20 cellular contexts compared by ENCODE assay signal in the genomic region with DNA sequence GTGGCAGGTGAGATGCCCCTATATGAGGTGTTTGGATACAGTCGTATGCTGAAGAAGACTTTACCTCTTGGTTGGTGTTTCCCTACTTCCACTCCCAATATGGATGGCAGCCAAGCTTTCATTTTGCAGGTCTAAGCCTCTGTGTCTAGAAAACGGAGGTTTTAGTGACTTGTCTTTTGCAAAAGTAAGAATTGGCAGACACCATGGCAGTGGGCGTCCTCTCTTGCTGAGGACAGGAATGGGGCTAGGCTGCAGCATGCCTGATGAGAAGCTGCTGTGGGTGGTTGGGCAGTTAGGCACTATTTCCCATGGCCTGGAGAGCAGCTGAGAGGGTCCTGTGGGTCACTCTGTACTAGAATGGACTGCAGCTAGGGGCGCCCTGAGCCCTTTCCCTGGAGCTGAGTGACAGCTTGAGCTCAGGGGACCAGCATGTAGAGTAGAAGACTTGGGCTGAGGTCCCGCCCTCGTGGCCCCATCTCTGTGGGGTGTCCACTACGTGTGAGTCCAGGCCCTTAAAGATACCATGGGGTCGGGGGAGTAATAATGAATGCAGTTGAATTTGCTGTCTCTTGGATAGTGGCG.
DNase-seq lines count a peak whose midpoint lies in the region; ATAC-seq and TF ChIP-seq lines count a peak whose summit lies in the region.
"Had no signal": no experiment of that assay in that cellular context is flagged by ENCODE, and none has a peak within 500 bp of the region (broad histone marks: within the 10 kb centered on the region; RNA-seq: fewer than 3 reads in every experiment).

No MANE protein-coding gene starts in this region.

- no peak overlapping the region for H3K27ac Mint-ChIP-seq in CD8-positive, alpha-beta T cell
- H3K27ac Mint-ChIP-seq: CD4-positive, alpha-beta T cell had no signal

- no peak overlapping the region for H2BK15ac ChIP-seq in neuronal stem cell (ENCODE audit: low read length)

- H3K4me1 Mint-ChIP-seq in CD8-positive, alpha-beta T cell (ENCODE audit: low read depth), result peaks cover 4% of the 10 kb centered on the region

- no peaks in the 10 kb centered on the region for H4K20me1 ChIP-seq in Loucy (ENCODE audit: insufficient read depth, low read length, poor library complexity, severe bottlenecking)

- no peaks in the 10 kb centered on the region for H3K79me1 ChIP-seq in neuronal stem cell (ENCODE audit: low read depth, low read length)

- WGBS in neuronal stem cell (ENCODE audit: extremely low coverage in 2 of 2, insufficient read length in 2 of 2, insufficient replicate concordance in 1 of 2), 2 donors, result no CpG with 5 or more reads among the region's 9 CpGs

- DNase-seq in H7, result peak; percentile 75
- DNase-seq in iPS-NIHi7 (ENCODE audit: extremely low spot score), result peak; percentile 65
- DNase-seq in neuronal stem cell (ENCODE audit: low spot score), result no peak
- no peak for DNase-seq in CD8-positive, alpha-beta T cell
- no peak for DNase-seq in cortex of kidney (lab: John Stamatoyannopoulos, UW)
- no peak for DNase-seq in glomerular visceral epithelial cell (ENCODE audit: extremely low spot score)
- no peak for DNase-seq in stimulated activated CD4-positive, alpha-beta T cell treated with anti-CD3 and anti-CD28 coated beads, Interleukin-4, amount 100 ng/mL, for 24 hours
- DNase-seq: CD4-positive, alpha-beta T cell; DMS79 treated with DMSO at 0.1 percent for 48 hours; KBM-7; MV-4-11; NCI-H187; NCI-H2107; NCI-H510A; NCI-H748 treated with DMSO at 0.1 percent for 48 hours; SHP77 treated with DMSO at 0.1 percent for 48 hours; SK-N-SH had no signal

- no peak overlapping the region for H3K18ac ChIP-seq in neuronal stem cell (ENCODE audit: low read length)

- H3K27me3 Mint-ChIP-seq in CD8-positive, alpha-beta T cell (ENCODE audit: low read depth), result peaks cover 38% of the 10 kb centered on the region

- H3K9ac ChIP-seq in Loucy (ENCODE audit: low read depth, low read length, poor library complexity, severe bottlenecking) (no peak overlapping the region), neuronal stem cell (ENCODE audit: low read depth, low read length, poor library complexity) (no peak overlapping the region)
- H3K9ac ChIP-seq: SK-N-SH had no signal

- H3K9me2 ChIP-seq in Loucy (replicated peaks; ENCODE audit: low read depth, low read length), result no peaks in the 10 kb centered on the region
- H3K9me2 ChIP-seq: SK-N-SH had no signal

- no peak overlapping the region for H2BK5ac ChIP-seq in neuronal stem cell (ENCODE audit: low read length)

- POLR2A ChIA-PET in CD8-positive, alpha-beta T cell (lab: Charles Lee), result no interaction called here

- H3K27me3 ChIP-seq in H7 (ENCODE audit: control insufficient read depth, insufficient read depth, low read length), result no peaks in the 10 kb centered on the region
- no peaks in the 10 kb centered on the region for H3K27me3 ChIP-seq in Loucy (ENCODE audit: insufficient read depth, low read length, poor library complexity, severe bottlenecking)
- H3K27me3 ChIP-seq in neuronal stem cell (ENCODE audit: control insufficient read depth in 3 of 3, insufficient read depth in 3 of 3, low read depth in 1 of 3, low read length in 3 of 3), result no peaks in the 10 kb centered on the region
- H3K27me3 ChIP-seq in CD8-positive, alpha-beta T cell (ENCODE audit: insufficient read depth, low read length), result peaks cover 4% of the 10 kb centered on the region

- no peak overlapping the region for H2BK120ac ChIP-seq in neuronal stem cell (ENCODE audit: low read depth, low read length)

- H3K4me3 Mint-ChIP-seq in CD8-positive, alpha-beta T cell, result no peak overlapping the region
- H3K4me3 Mint-ChIP-seq: CD4-positive, alpha-beta T cell had no signal

- no peak overlapping the region for H2AFZ ChIP-seq in Loucy (ENCODE audit: low read length)
- no peak overlapping the region for H2AFZ ChIP-seq in neuronal stem cell (ENCODE audit: low read length)

- H3K14ac ChIP-seq in neuronal stem cell (ENCODE audit: low read length), result no peak overlapping the region

- H4K8ac ChIP-seq in neuronal stem cell (ENCODE audit: low read depth, low read length), result no peak overlapping the region

- no peak overlapping the region for H3K4me2 ChIP-seq in Loucy (ENCODE audit: low read depth, low read length, poor library complexity, severe bottlenecking)
- H3K4me2 ChIP-seq in neuronal stem cell (ENCODE audit: insufficient read depth, low read length, poor library complexity, severe bottlenecking), result no peak overlapping the region
- H3K4me2 ChIP-seq: A549, SK-N-SH had no signal

- H3K9me3 ChIP-seq in Loucy (ENCODE audit: insufficient read depth, low read depth, low read length), result no peaks in the 10 kb centered on the region
- H3K9me3 ChIP-seq in neuronal stem cell (replicated peaks in 1 of 2; ENCODE audit: control insufficient read depth in 2 of 2, insufficient read depth in 1 of 2, low read depth in 1 of 2, low read length in 2 of 2), result no peaks in the 10 kb centered on the region
- H3K9me3 ChIP-seq in CD8-positive, alpha-beta T cell (ENCODE audit: low read length), result no peaks in the 10 kb centered on the region
- H3K9me3 ChIP-seq: SK-N-SH had no signal

- H3K36me3 ChIP-seq in H7 (replicated peaks; ENCODE audit: control insufficient read depth, insufficient read depth, low read length) (no peaks in the 10 kb centered on the region), Loucy (ENCODE audit: insufficient read depth, low read length) (no peaks in the 10 kb centered on the region), neuronal stem cell (replicated peaks in 1 of 2; ENCODE audit: control insufficient read depth in 2 of 2, insufficient read depth in 2 of 2, low read length in 2 of 2) (no peaks in the 10 kb centered on the region)
- no peaks in the 10 kb centered on the region for H3K36me3 ChIP-seq in CD8-positive, alpha-beta T cell (ENCODE audit: insufficient read depth, low read length)

- no peak for ATAC-seq in CD8-positive, alpha-beta T cell
- ATAC-seq: HCT116 had no signal

- no peaks in the 10 kb centered on the region for H3K36me3 Mint-ChIP-seq in CD8-positive, alpha-beta T cell

- CTCF ChIA-PET in CD8-positive, alpha-beta T cell (lab: Charles Lee), result no interaction called here

- H3K4me1 ChIP-seq in Loucy (ENCODE audit: insufficient read depth, low read length, poor library complexity, severe bottlenecking) (no peaks in the 10 kb centered on the region), neuronal stem cell (ENCODE audit: control insufficient read depth in 2 of 2, insufficient read depth in 1 of 2, low read depth in 1 of 2, low read length in 2 of 2) (no peaks in the 10 kb centered on the region)
- H3K4me1 ChIP-seq in CD8-positive, alpha-beta T cell (ENCODE audit: insufficient read depth, low read length), result no peaks in the 10 kb centered on the region
- H3K4me1 ChIP-seq: A549 had no signal

- H3K4me3 ChIP-seq in H7 (ENCODE audit: insufficient read depth, low read depth, low read length) (no peak overlapping the region), Loucy (ENCODE audit: low read length, poor library complexity, severe bottlenecking) (no peak overlapping the region), neuronal stem cell (ENCODE audit: low read length in 2 of 2) (no peak overlapping the region)
- no peak overlapping the region for H3K4me3 ChIP-seq in CD8-positive, alpha-beta T cell (ENCODE audit: low read depth, low read length)
- H3K4me3 ChIP-seq: A549 had no signal

- H2BK12ac ChIP-seq in neuronal stem cell (ENCODE audit: low read length), result no peak overlapping the region

- intact Hi-C loops in CD8-positive, alpha-beta T cell (cut with DNase I, micrococcal nuclease), result no loop called here

- no peak overlapping the region for H3K27ac ChIP-seq in neuronal stem cell (replicated peaks; ENCODE audit: low read length)
- no peak overlapping the region for H3K27ac ChIP-seq in CD8-positive, alpha-beta T cell (ENCODE audit: low read depth, low read length)
- H3K27ac ChIP-seq: A549 had no signal

- H2AK5ac ChIP-seq in neuronal stem cell (ENCODE audit: low read depth, low read length), result no peak overlapping the region

- no peaks in the 10 kb centered on the region for H3K9me3 Mint-ChIP-seq in CD8-positive, alpha-beta T cell
- H3K9me3 Mint-ChIP-seq: CD4-positive, alpha-beta T cell had no signal

- H4K91ac ChIP-seq in neuronal stem cell (ENCODE audit: low read depth, low read length, poor library complexity), result no peak overlapping the region

- 0 out of 2 replicates have a peak, but pooled peaks have one; percentile 10 for TF ChIP-seq CTCF in Loucy (conservative IDR thresholded peaks at IDR 0.05; ENCODE audit: low read length)
- TF ChIP-seq CTCF in CD8-positive, alpha-beta T cell (IDR thresholded peaks at IDR 0.05), result no peak

- H3F3A ChIP-seq in Loucy (ENCODE audit: low read depth), result no peaks in the 10 kb centered on the region

- peak overlapping the region; percentile 3 for H3K23ac ChIP-seq in neuronal stem cell (ENCODE audit: low read depth, low read length, poor library complexity)

- no peak overlapping the region for H3K4ac ChIP-seq in neuronal stem cell (ENCODE audit: low read length)

- H3K79me2 ChIP-seq in Loucy (ENCODE audit: insufficient read depth, low read length), result no peaks in the 10 kb centered on the region

Comparison
In these comparisons a context has a peak if more than half of its experiments do, and no peak if none do; other contexts are left out.
1. DNase-seq: peak in H7 (single experiment) and iPS-NIHi7 (single experiment); none in neuronal stem cell (single experiment), CD8-positive, alpha-beta T cell (0 of 7), cortex of kidney (single experiment), glomerular visceral epithelial cell (single experiment) and stimulated activated CD4-positive, alpha-beta T cell treated with anti-CD3 and anti-CD28 coated beads, Interleukin-4, amount 100 ng/mL, for 24 hours (single experiment).